Comparison of ENCODE assay signal across 1 cellular context in genomic region chr9:5628530-5629311, GRCh38.
A peak's percentile ranks its signal among the peaks of the same experiment; 100 is the strongest.
TF ChIP-seq lines count a peak whose summit lies in the region.

Gene RIC1, plus strand, starts transcription at chr9:5629107. Its CDS starts 203 bp downstream, at chr9:5629310.

TF ChIP-seq in HepG2, 621 proteins besides CTCF, POLR2A, EP300 and RAD21 (continued from another document and continues in another):
- TF ChIP-seq, protein P1, sequence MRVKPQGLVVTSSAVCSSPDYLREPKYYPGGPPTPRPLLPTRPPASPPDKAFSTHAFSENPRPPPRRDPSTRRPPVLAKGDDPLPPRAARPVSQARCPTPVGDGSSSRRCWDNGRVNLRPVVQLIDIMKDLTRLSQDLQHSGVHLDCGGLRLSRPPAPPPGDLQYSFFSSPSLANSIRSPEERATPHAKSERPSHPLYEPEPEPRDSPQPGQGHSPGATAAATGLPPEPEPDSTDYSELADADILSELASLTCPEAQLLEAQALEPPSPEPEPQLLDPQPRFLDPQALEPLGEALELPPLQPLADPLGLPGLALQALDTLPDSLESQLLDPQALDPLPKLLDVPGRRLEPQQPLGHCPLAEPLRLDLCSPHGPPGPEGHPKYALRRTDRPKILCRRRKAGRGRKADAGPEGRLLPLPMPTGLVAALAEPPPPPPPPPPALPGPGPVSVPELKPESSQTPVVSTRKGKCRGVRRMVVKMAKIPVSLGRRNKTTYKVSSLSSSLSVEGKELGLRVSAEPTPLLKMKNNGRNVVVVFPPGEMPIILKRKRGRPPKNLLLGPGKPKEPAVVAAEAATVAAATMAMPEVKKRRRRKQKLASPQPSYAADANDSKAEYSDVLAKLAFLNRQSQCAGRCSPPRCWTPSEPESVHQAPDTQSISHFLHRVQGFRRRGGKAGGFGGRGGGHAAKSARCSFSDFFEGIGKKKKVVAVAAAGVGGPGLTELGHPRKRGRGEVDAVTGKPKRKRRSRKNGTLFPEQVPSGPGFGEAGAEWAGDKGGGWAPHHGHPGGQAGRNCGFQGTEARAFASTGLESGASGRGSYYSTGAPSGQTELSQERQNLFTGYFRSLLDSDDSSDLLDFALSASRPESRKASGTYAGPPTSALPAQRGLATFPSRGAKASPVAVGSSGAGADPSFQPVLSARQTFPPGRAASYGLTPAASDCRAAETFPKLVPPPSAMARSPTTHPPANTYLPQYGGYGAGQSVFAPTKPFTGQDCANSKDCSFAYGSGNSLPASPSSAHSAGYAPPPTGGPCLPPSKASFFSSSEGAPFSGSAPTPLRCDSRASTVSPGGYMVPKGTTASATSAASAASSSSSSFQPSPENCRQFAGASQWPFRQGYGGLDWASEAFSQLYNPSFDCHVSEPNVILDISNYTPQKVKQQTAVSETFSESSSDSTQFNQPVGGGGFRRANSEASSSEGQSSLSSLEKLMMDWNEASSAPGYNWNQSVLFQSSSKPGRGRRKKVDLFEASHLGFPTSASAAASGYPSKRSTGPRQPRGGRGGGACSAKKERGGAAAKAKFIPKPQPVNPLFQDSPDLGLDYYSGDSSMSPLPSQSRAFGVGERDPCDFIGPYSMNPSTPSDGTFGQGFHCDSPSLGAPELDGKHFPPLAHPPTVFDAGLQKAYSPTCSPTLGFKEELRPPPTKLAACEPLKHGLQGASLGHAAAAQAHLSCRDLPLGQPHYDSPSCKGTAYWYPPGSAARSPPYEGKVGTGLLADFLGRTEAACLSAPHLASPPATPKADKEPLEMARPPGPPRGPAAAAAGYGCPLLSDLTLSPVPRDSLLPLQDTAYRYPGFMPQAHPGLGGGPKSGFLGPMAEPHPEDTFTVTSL (CRISPR knock-in tag; IDR thresholded peaks at IDR 0.05; ENCODE audit: borderline replicate concordance) = no peak; the same call in 1 of the 2 replicates
- TF ChIP-seq HNF4G (IDR thresholded peaks at IDR 0.05; ENCODE audit: borderline replicate concordance, low read depth, low read length) = no peak
- TF ChIP-seq HNF4G (CRISPR knock-in tag; IDR thresholded peaks at IDR 0.05; ENCODE audit: borderline replicate concordance, low read depth) = no peak
- no peak for TF ChIP-seq ZNF737 (CRISPR knock-in tag; IDR thresholded peaks at IDR 0.05; ENCODE audit: borderline replicate concordance)
- TF ChIP-seq ZNF317 (CRISPR knock-in tag; IDR thresholded peaks at IDR 0.05) = no peak
- no peak for TF ChIP-seq ZNF354B (CRISPR knock-in tag; IDR thresholded peaks at IDR 0.05)
- TF ChIP-seq, protein P2, sequence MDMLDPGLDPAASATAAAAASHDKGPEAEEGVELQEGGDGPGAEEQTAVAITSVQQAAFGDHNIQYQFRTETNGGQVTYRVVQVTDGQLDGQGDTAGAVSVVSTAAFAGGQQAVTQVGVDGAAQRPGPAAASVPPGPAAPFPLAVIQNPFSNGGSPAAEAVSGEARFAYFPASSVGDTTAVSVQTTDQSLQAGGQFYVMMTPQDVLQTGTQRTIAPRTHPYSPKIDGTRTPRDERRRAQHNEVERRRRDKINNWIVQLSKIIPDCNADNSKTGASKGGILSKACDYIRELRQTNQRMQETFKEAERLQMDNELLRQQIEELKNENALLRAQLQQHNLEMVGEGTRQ (IDR thresholded peaks at IDR 0.05; ENCODE audit: low read depth, low read length) = peak; percentile 20; the same call in 1 of the 2 replicates
- TF ChIP-seq, protein P2 (CRISPR knock-in tag; IDR thresholded peaks at IDR 0.05; ENCODE audit: borderline replicate concordance) = peak; percentile 84; the same call in 1 of the 2 replicates
- TF ChIP-seq HNRNPL (IDR thresholded peaks at IDR 0.05; ENCODE audit: low read depth, low read length) = no peak
- TF ChIP-seq KDM1A (CRISPR knock-in tag; IDR thresholded peaks at IDR 0.05) = no peak
- no peak for TF ChIP-seq ZKSCAN8 (CRISPR knock-in tag; IDR thresholded peaks at IDR 0.05; ENCODE audit: borderline replicate concordance)
- TF ChIP-seq ZBTB10 (CRISPR knock-in tag; IDR thresholded peaks at IDR 0.05; ENCODE audit: borderline replicate concordance) = no peak
- TF ChIP-seq NR2F1 (CRISPR knock-in tag; IDR thresholded peaks at IDR 0.05) = no peak
- peak; percentile 67 for TF ChIP-seq GABPB1 (CRISPR knock-in tag; IDR thresholded peaks at IDR 0.05)
- TF ChIP-seq CREM (IDR thresholded peaks at IDR 0.05) = 0 out of 2 replicates have a peak, but pooled peaks have one; percentile 26
- TF ChIP-seq CREM (CRISPR knock-in tag; IDR thresholded peaks at IDR 0.05) = no peak
- TF ChIP-seq KLF16 (CRISPR knock-in tag; IDR thresholded peaks at IDR 0.05) = 0 out of 4 replicates have a peak, but pooled peaks of 1 of the 2 experiments have one; percentile 11
- no peak for TF ChIP-seq STAT6 (CRISPR knock-in tag; IDR thresholded peaks at IDR 0.05; ENCODE audit: borderline replicate concordance)
- no peak for TF ChIP-seq SP140L (CRISPR knock-in tag; IDR thresholded peaks at IDR 0.05; ENCODE audit: borderline replicate concordance)
- TF ChIP-seq YY1 (IDR thresholded peaks at IDR 0.05; ENCODE audit: insufficient read depth, insufficient replicate concordance, low read depth, low read length) = peak; percentile 10
- TF ChIP-seq GPN1 (CRISPR knock-in tag; IDR thresholded peaks at IDR 0.05; ENCODE audit: borderline replicate concordance) = no peak
- TF ChIP-seq ZNF205 (CRISPR knock-in tag; IDR thresholded peaks at IDR 0.05) = no peak
- TF ChIP-seq ZNF563 (CRISPR knock-in tag; IDR thresholded peaks at IDR 0.05) = peak; percentile 81
- TF ChIP-seq, protein P3, sequence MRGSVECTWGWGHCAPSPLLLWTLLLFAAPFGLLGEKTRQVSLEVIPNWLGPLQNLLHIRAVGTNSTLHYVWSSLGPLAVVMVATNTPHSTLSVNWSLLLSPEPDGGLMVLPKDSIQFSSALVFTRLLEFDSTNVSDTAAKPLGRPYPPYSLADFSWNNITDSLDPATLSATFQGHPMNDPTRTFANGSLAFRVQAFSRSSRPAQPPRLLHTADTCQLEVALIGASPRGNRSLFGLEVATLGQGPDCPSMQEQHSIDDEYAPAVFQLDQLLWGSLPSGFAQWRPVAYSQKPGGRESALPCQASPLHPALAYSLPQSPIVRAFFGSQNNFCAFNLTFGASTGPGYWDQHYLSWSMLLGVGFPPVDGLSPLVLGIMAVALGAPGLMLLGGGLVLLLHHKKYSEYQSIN (CRISPR knock-in tag; IDR thresholded peaks at IDR 0.05; ENCODE audit: borderline replicate concordance) = no peak
- no peak for TF ChIP-seq SUZ12 (IDR thresholded peaks at IDR 0.05; ENCODE audit: low read depth, low read length)
- TF ChIP-seq, protein P4, sequence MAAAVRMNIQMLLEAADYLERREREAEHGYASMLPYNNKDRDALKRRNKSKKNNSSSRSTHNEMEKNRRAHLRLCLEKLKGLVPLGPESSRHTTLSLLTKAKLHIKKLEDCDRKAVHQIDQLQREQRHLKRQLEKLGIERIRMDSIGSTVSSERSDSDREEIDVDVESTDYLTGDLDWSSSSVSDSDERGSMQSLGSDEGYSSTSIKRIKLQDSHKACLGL (CRISPR knock-in tag; IDR thresholded peaks at IDR 0.05) = peak; percentile 46
- TF ChIP-seq, protein P5, sequence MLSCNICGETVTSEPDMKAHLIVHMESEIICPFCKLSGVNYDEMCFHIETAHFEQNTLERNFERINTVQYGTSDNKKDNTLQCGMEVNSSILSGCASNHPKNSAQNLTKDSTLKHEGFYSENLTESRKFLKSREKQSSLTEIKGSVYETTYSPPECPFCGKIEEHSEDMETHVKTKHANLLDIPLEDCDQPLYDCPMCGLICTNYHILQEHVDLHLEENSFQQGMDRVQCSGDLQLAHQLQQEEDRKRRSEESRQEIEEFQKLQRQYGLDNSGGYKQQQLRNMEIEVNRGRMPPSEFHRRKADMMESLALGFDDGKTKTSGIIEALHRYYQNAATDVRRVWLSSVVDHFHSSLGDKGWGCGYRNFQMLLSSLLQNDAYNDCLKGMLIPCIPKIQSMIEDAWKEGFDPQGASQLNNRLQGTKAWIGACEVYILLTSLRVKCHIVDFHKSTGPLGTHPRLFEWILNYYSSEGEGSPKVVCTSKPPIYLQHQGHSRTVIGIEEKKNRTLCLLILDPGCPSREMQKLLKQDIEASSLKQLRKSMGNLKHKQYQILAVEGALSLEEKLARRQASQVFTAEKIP (CRISPR knock-in tag; IDR thresholded peaks at IDR 0.05; ENCODE audit: borderline replicate concordance) = no peak
- 0 out of 2 replicates have a peak, but pooled peaks have one; percentile 54 for TF ChIP-seq ZNF431 (CRISPR knock-in tag; IDR thresholded peaks at IDR 0.05; ENCODE audit: borderline replicate concordance, low read depth)
- TF ChIP-seq ZNF569 (CRISPR knock-in tag; IDR thresholded peaks at IDR 0.05; ENCODE audit: borderline replicate concordance) = no peak
- no peak for TF ChIP-seq PPARG (CRISPR knock-in tag; conservative IDR thresholded peaks at IDR 0.05)
- no peak for TF ChIP-seq LCORL (IDR thresholded peaks at IDR 0.05)
- peak; percentile 70; the same call in 1 of the 2 replicates for TF ChIP-seq LCORL (CRISPR knock-in tag; IDR thresholded peaks at IDR 0.05)
- no peak for TF ChIP-seq ZNF33A (CRISPR knock-in tag; IDR thresholded peaks at IDR 0.05; ENCODE audit: borderline replicate concordance)
- peak; percentile 57 for TF ChIP-seq MAZ (IDR thresholded peaks at IDR 0.05; ENCODE audit: borderline replicate concordance, low read depth, low read length)
- peak; percentile 95 for TF ChIP-seq MAZ (CRISPR knock-in tag; IDR thresholded peaks at IDR 0.05; ENCODE audit: low read depth)
- TF ChIP-seq, protein P6, sequence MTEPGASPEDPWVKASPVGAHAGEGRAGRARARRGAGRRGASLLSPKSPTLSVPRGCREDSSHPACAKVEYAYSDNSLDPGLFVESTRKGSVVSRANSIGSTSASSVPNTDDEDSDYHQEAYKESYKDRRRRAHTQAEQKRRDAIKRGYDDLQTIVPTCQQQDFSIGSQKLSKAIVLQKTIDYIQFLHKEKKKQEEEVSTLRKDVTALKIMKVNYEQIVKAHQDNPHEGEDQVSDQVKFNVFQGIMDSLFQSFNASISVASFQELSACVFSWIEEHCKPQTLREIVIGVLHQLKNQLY (CRISPR knock-in tag; IDR thresholded peaks at IDR 0.05) = no peak
- peak; percentile 65; the same call in 2 of the 3 replicates for TF ChIP-seq MXI1 (IDR thresholded peaks at IDR 0.05; ENCODE audit: borderline replicate concordance, low read depth, low read length)
- TF ChIP-seq ZNF883 (CRISPR knock-in tag; IDR thresholded peaks at IDR 0.05; ENCODE audit: not compliant biosample characterization) = no peak
- TF ChIP-seq FLYWCH1 (CRISPR knock-in tag; IDR thresholded peaks at IDR 0.05) = no peak
